In genomic region chr14:96098309-96098998, GRCh38 we compare ENCODE assay signal across 7 cellular contexts. TPM values are rescaled to one million over a fixed set of nuclear protein-coding genes. Genes with fewer than 3 reads are reported as not detected.
DNase-seq lines count a peak whose midpoint lies in the region; ATAC-seq and TF ChIP-seq lines count a peak whose summit lies in the region.

No MANE protein-coding gene starts in this region.

- peaks cover 2% of the 10 kb centered on the region for H3K36me3 Mint-ChIP-seq in neural progenitor cell

- H3K36me3 ChIP-seq in GM06990 (ENCODE audit: control insufficient read depth, insufficient read depth, low read length), result no peaks in the 10 kb centered on the region
- H3K36me3 ChIP-seq in MG63, result no peaks in the 10 kb centered on the region
- H3K36me3 ChIP-seq in neural progenitor cell, result no peaks in the 10 kb centered on the region

- H3K4me3 ChIP-seq in GM06990 (replicated peaks; ENCODE audit: low read depth, low read length), result no peak overlapping the region
- no peak overlapping the region for H3K4me3 ChIP-seq in MG63
- H3K4me3 ChIP-seq in neural progenitor cell, result no peak overlapping the region

- CTCF ChIA-PET in RWPE1 (lab: Yijun Ruan, JAX), result interaction anchor here (0.6 to 1.8 kb wide), 15 partner anchors 12 to 643 kb away, joined by 3 to 27 read pairs (median 5); no protein-coding TSS in a partner anchor

- peaks cover 6% of the 10 kb centered on the region for H3K27me3 Mint-ChIP-seq in neural progenitor cell (ENCODE audit: insufficient read depth, low read depth)

- H3K9me3 Mint-ChIP-seq in neural progenitor cell, result no peaks in the 10 kb centered on the region

- no peaks in the 10 kb centered on the region for H3K9me3 ChIP-seq in MG63
- no peaks in the 10 kb centered on the region for H3K9me3 ChIP-seq in neural progenitor cell (ENCODE audit: low read depth)

- H3K4me1 ChIP-seq in neural progenitor cell, result peaks cover 8% of the 10 kb centered on the region

- H3K27ac ChIP-seq in RWPE1, result no peak overlapping the region
- H3K27ac ChIP-seq in neural progenitor cell, result no peak overlapping the region

- H3K27ac Mint-ChIP-seq in neural progenitor cell, result no peak overlapping the region

- H3F3A ChIP-seq in neural progenitor cell (ENCODE audit: low read depth), result no peaks in the 10 kb centered on the region

- peak; percentile 83 for TF ChIP-seq CTCF in GM06990 (IDR thresholded peaks at IDR 0.05; ENCODE audit: insufficient read depth, low read length, poor library complexity, severe bottlenecking)
- TF ChIP-seq CTCF in RWPE1 (conservative IDR thresholded peaks at IDR 0.05; ENCODE audit: low read depth), result peak; percentile 66
- TF ChIP-seq CTCF in neural progenitor cell (IDR thresholded peaks at IDR 0.05), result peak; percentile 75

- no peak overlapping the region for H2AFZ ChIP-seq in neural progenitor cell (replicated peaks)

- no peak overlapping the region for H3K9ac ChIP-seq in neural progenitor cell

- H3K4me1 Mint-ChIP-seq in neural progenitor cell, result peaks cover 44% of the 10 kb centered on the region

- peak; percentile 72 for ATAC-seq in esophagus mucosa
- no peak for ATAC-seq in GM18909 (IDR thresholded peaks at IDR 0.05; ENCODE audit: poor library complexity, unreplicated experiment)
- no peak for ATAC-seq in GM18858 (IDR thresholded peaks at IDR 0.05; ENCODE audit: unreplicated experiment)

- DNase-seq in GM06990 (ENCODE audit: extremely low read depth, insufficient read length) (no peak), MG63 (peak; percentile 32), RWPE1 (ENCODE audit: low spot score) (peak; percentile 54), neural progenitor cell (ENCODE audit: low spot score) (peak; percentile 85)

- POLR2A ChIA-PET in RWPE1 (lab: Yijun Ruan, JAX; ENCODE audit: low non-redundant PET), result interaction anchor here (0.5 kb wide), 1 partner anchor 173 kb away, joined by 3 read pairs; no protein-coding TSS in a partner anchor

- no peaks in the 10 kb centered on the region for H3K27me3 ChIP-seq in GM06990 (replicated peaks; ENCODE audit: control insufficient read depth, insufficient read depth, low read length)
- no peaks in the 10 kb centered on the region for H3K27me3 ChIP-seq in MG63
- H3K27me3 ChIP-seq in neural progenitor cell, result no peaks in the 10 kb centered on the region

- no peaks in the 10 kb centered on the region for H4K20me1 ChIP-seq in neural progenitor cell (ENCODE audit: low read depth)

- H3K79me2 ChIP-seq in neural progenitor cell (ENCODE audit: low read depth), result no peaks in the 10 kb centered on the region

- H3K4me2 ChIP-seq in neural progenitor cell, result no peak overlapping the region

- H3K4me3 Mint-ChIP-seq in neural progenitor cell, result no peak overlapping the region

RNA-seq across cellular contexts. Expression of gene C14orf132, which starts 59.3 kb away (rescaled TPM):
- total RNA-seq in MG63 (2014; rRNA removed; shearing (Covaris generic); ENCODE audit: low replicate concordance), result 3.8 and 5.3 TPM in 2 replicates
- total RNA-seq in esophagus mucosa (3.7 TPM), neural progenitor cell (ENCODE audit: low replicate concordance) (5.5 and 8.1 TPM in 2 replicates)
